25 cellular contexts compared by ENCODE assay signal in genomic region chr12:45666452-45667215, GRCh38.
A peak's percentile ranks its signal among the peaks of the same experiment; 100 is the strongest.
DNase-seq lines count a peak whose midpoint lies in the region; TF ChIP-seq lines count a peak whose summit lies in the region.
"Had no signal": no experiment of that assay in that cellular context is flagged by ENCODE, and none has a peak within 500 bp of the region (broad histone marks: within the 10 kb centered on the region; RNA-seq: fewer than 3 reads in every experiment).

No MANE protein-coding gene starts in this region.

- H3K27ac Mint-ChIP-seq in activated naive CD8-positive, alpha-beta T cell treated with anti-CD3 and anti-CD28 coated beads for 36 hours = peak overlapping the region; percentile 54
- H3K27ac Mint-ChIP-seq: mesothelial cell of epicardium had no signal

- H3K4me3 ChIP-seq in fibroblast of pulmonary artery (replicated peaks; ENCODE audit: low read depth, low read length) = no peak overlapping the region
- H3K4me3 ChIP-seq: left ventricle myocardium inferior, right lobe of liver, SK-N-MC, transverse colon had no signal

- H3K27me3 Mint-ChIP-seq in activated naive CD8-positive, alpha-beta T cell treated with anti-CD3 and anti-CD28 coated beads for 36 hours = no peaks in the 10 kb centered on the region
- H3K27me3 Mint-ChIP-seq: naive B cell had no signal

- peaks cover 56% of the 10 kb centered on the region for H3K4me1 Mint-ChIP-seq in activated naive CD8-positive, alpha-beta T cell treated with anti-CD3 and anti-CD28 coated beads for 36 hours

- DNase-seq in HT1080 (ENCODE audit: low read depth) = peak; percentile 16
- no peak for DNase-seq in activated naive CD8-positive, alpha-beta T cell treated with anti-CD3 and anti-CD28 coated beads for 36 hours
- DNase-seq in fibroblast of pulmonary artery (ENCODE audit: low read depth) = peak; percentile 53
- no peak for DNase-seq in NCI-H1092 (lab: John Stamatoyannopoulos, UW)
- DNase-seq in NCI-H446 (lab: John Stamatoyannopoulos, UW) = no peak
- no peak for DNase-seq in HPDE6-E6E7 (ENCODE audit: extremely low spot score)
- DNase-seq in NCI-H82 (lab: John Stamatoyannopoulos, UW) = no peak
- DNase-seq: activated CD4-positive, alpha-beta T cell treated with anti-CD3 and anti-CD28 coated beads, Interleukin-2, amount 50 U/mL, for 48 hours; activated CD4-positive, CD25-positive, alpha-beta regulatory T cell treated with anti-CD3 and anti-CD28 coated beads, Interleukin-2, amount 50 U/mL, for 72 hours; activated CD8-positive, alpha-beta memory T cell treated with anti-CD3 and anti-CD28 coated beads, Interleukin-2, amount 50 U/mL, for 4 hours; activated naive CD4-positive, alpha-beta T cell treated with Interleukin-2 at 50 U/mL for 16 hours; amygdala; CD4-positive, CD25-positive, alpha-beta regulatory T cell; effector CD4-positive, alpha-beta T cell; head of caudate nucleus; islet precursor cell; left ventricle myocardium inferior; naive B cell; right lobe of liver; RPMI8226; stimulated activated CD4-positive, alpha-beta T cell treated with anti-CD3 and anti-CD28 coated beads, Interleukin-2, amount 100 ng/mL, for 48 hours; transverse colon had no signal

- no peaks in the 10 kb centered on the region for H3K9me3 Mint-ChIP-seq in activated naive CD8-positive, alpha-beta T cell treated with anti-CD3 and anti-CD28 coated beads for 36 hours
- H3K9me3 Mint-ChIP-seq: IgD-negative memory B cell, mesothelial cell of epicardium had no signal

- TF ChIP-seq CTCF in fibroblast of pulmonary artery (IDR thresholded peaks at IDR 0.05; ENCODE audit: low read length, missing control alignments) = no peak

- no peaks in the 10 kb centered on the region for H3K36me3 Mint-ChIP-seq in activated naive CD8-positive, alpha-beta T cell treated with anti-CD3 and anti-CD28 coated beads for 36 hours
- H3K36me3 Mint-ChIP-seq: CD4-positive, CD25-positive, alpha-beta regulatory T cell; mesothelial cell of epicardium; naive B cell had no signal

- H3K4me3 Mint-ChIP-seq in activated naive CD8-positive, alpha-beta T cell treated with anti-CD3 and anti-CD28 coated beads for 36 hours = no peak overlapping the region
- H3K4me3 Mint-ChIP-seq: mesothelial cell of epicardium, naive B cell had no signal

Comparison
In these comparisons a context has a peak if more than half of its experiments do, and no peak if none do; other contexts are left out.
1. DNase-seq: peak in HT1080 (single experiment) and fibroblast of pulmonary artery (single experiment); none in activated naive CD8-positive, alpha-beta T cell treated with anti-CD3 and anti-CD28 coated beads for 36 hours (single experiment), NCI-H1092 (single experiment), NCI-H446 (0 of 2), HPDE6-E6E7 (single experiment) and NCI-H82 (single experiment).